Comparison of ENCODE assay signal across 1 cellular context in genomic region chr7:93314449-93314848, GRCh38.
TF ChIP-seq lines count a peak whose summit lies in the region.

No MANE protein-coding gene starts in this region.

TF ChIP-seq in HepG2, 621 proteins besides CTCF, POLR2A, EP300 and RAD21 (continued from another document):
- no peak for TF ChIP-seq ATF7-NPFF (CRISPR knock-in tag; IDR thresholded peaks at IDR 0.05; ENCODE audit: low read depth)
- TF ChIP-seq NFE2 (CRISPR knock-in tag; IDR thresholded peaks at IDR 0.05): no peak
- no peak for TF ChIP-seq ZSCAN31 (CRISPR knock-in tag; IDR thresholded peaks at IDR 0.05; ENCODE audit: low read depth)
- peak; percentile 50; the same call in 1 of the 2 replicates for TF ChIP-seq MAFF (IDR thresholded peaks at IDR 0.05; ENCODE audit: low read depth, low read length)
- TF ChIP-seq ZNF33B (CRISPR knock-in tag; IDR thresholded peaks at IDR 0.05): no peak
- no peak for TF ChIP-seq ZNF597 (CRISPR knock-in tag; IDR thresholded peaks at IDR 0.05)
- no peak for TF ChIP-seq ZNF770 (CRISPR knock-in tag; IDR thresholded peaks at IDR 0.05)
- TF ChIP-seq ZNF570 (CRISPR knock-in tag; IDR thresholded peaks at IDR 0.05; ENCODE audit: borderline replicate concordance): no peak
- TF ChIP-seq SOX6 (IDR thresholded peaks at IDR 0.05): no peak
- no peak for TF ChIP-seq SOX6 (CRISPR knock-in tag; IDR thresholded peaks at IDR 0.05)
- no peak for TF ChIP-seq SMYD3 (CRISPR knock-in tag; IDR thresholded peaks at IDR 0.05)
- TF ChIP-seq RCOR2 (CRISPR knock-in tag; IDR thresholded peaks at IDR 0.05): no peak
